ENCODE assay signal across 8 cellular contexts in genomic region chr16:2135071-2135470, GRCh38. TPM values are rescaled to one million over a fixed set of nuclear protein-coding genes. Genes with fewer than 3 reads are reported as not detected.
DNase-seq lines count a peak whose midpoint lies in the region; ATAC-seq and TF ChIP-seq lines count a peak whose summit lies in the region.
"Not testable (repeated sequence)": the region's sequence is repeated elsewhere in the genome, so short reads cannot be mapped to it uniquely, and the experiment has no call there.

No MANE protein-coding gene starts in this region.

- ATAC-seq in CD4-positive, alpha-beta T cell (ENCODE audit: poor library complexity); left lung: not testable (repeated sequence)

- not testable (repeated sequence) for H3K9me3 ChIP-seq in CD4-positive, alpha-beta T cell (ENCODE audit: control insufficient read depth, low read length); WERI-Rb-1 (ENCODE audit: severe bottlenecking); adipocyte (ENCODE audit: control insufficient read depth, low read length); left lung; ovary; thymus (ENCODE audit: control insufficient read depth)

- WGBS in ovary, 3 donors = 1 to 2% (median 1%) methylated on average over 14 to 37 of the region's 42 CpGs
- 0% methylated on average over 30 of the region's 42 CpGs for WGBS in thymus

- H3K4me1 Mint-ChIP-seq in CD4-positive, alpha-beta T cell (ENCODE audit: low read depth) = not testable (repeated sequence)

- not testable (repeated sequence) for H3K27me3 ChIP-seq in CD4-positive, alpha-beta T cell (ENCODE audit: control insufficient read depth, insufficient read depth, low read length); WERI-Rb-1 (ENCODE audit: insufficient read depth, low read depth, severe bottlenecking); adipocyte (replicated peaks; ENCODE audit: control insufficient read depth, insufficient read depth, low read length); left lung; ovary; thymus (ENCODE audit: control insufficient read depth, insufficient read depth)

- H3K27ac Mint-ChIP-seq in CD4-positive, alpha-beta T cell = not testable (repeated sequence)

- peak overlapping the region; percentile 69 for H3K9ac ChIP-seq in adipocyte (ENCODE audit: low read length)

- not testable (repeated sequence) for H3K36me3 ChIP-seq in WERI-Rb-1; adipocyte (ENCODE audit: control insufficient read depth, insufficient read depth, low read length, severe bottlenecking); left lung; ovary; thymus (ENCODE audit: control insufficient read depth, insufficient read depth)

- TF ChIP-seq POLR2A in erythroblast (IDR thresholded peaks at IDR 0.05; ENCODE audit: low read length); ovary (IDR thresholded peaks at IDR 0.05): not testable (repeated sequence)

- not testable (repeated sequence) for H3K27ac ChIP-seq in CD4-positive, alpha-beta T cell (ENCODE audit: low read depth, low read length); thymus (ENCODE audit: low read depth)
- H3K27ac ChIP-seq in WERI-Rb-1 (peak overlapping the region; percentile 39; the same call in 1 of the 2 replicates), left lung (peak overlapping the region; percentile 44 to 45), ovary (peak overlapping the region in 1 of 2 donors; percentile 55)

- DNase-seq in CD4-positive, alpha-beta T cell; WERI-Rb-1; left lung: not testable (repeated sequence)
- DNase-seq in LHCN-M2 (ENCODE audit: low read depth) = peak; percentile 10
- peak; percentile 37 for DNase-seq in adipocyte (ENCODE audit: low read depth)
- peak; percentile 40 to 46 for DNase-seq in erythroblast (lab: John Stamatoyannopoulos, UW)
- peak in 4 of 5 donors; percentile 34 to 71 (median 60) for DNase-seq in ovary

- POLR2A ChIA-PET in CD4-positive, alpha-beta T cell (lab: Charles Lee) = not testable (repeated sequence)

- not testable (repeated sequence) for H3K4me1 ChIP-seq in adipocyte (ENCODE audit: control insufficient read depth, insufficient read depth, low read length); left lung; ovary (ENCODE audit: insufficient read depth); thymus (ENCODE audit: control insufficient read depth, insufficient read depth, low read length)

- not testable (repeated sequence) for H3K9me3 Mint-ChIP-seq in CD4-positive, alpha-beta T cell

- TF ChIP-seq EP300 in ovary (IDR thresholded peaks at IDR 0.05) = not testable (repeated sequence)

- H3K4me3 ChIP-seq in WERI-Rb-1 (ENCODE audit: low read depth, low read length) (peak overlapping the region; percentile 50), adipocyte (ENCODE audit: low read length) (peak overlapping the region; percentile 72), left lung (peak overlapping the region; percentile 36 to 50), ovary (peak overlapping the region; percentile 65), thymus (ENCODE audit: low read length) (peak overlapping the region; percentile 47)

- H3K27me3 Mint-ChIP-seq in CD4-positive, alpha-beta T cell = not testable (repeated sequence)

- not testable (repeated sequence) for H3K36me3 Mint-ChIP-seq in CD4-positive, alpha-beta T cell (ENCODE audit: low read depth)

- intact Hi-C loops in CD4-positive, alpha-beta T cell (cut with DNase I, micrococcal nuclease); left lung (cut with DNase I): not testable (repeated sequence)
- intact Hi-C loops in ovary (cut with DNase I) = loop anchor here in 1 of 4 donors (10.0 kb wide), 1 partner anchor 60 kb away; no protein-coding TSS in a partner anchor

- peak overlapping the region; percentile 77 for H3K4me3 Mint-ChIP-seq in CD4-positive, alpha-beta T cell

- CTCF ChIA-PET in CD4-positive, alpha-beta T cell (lab: Charles Lee) = not testable (repeated sequence)

- TF ChIP-seq CTCF in CD4-positive, alpha-beta T cell (IDR thresholded peaks at IDR 0.05); WERI-Rb-1 (IDR thresholded peaks at IDR 0.05; ENCODE audit: low read depth, low read length); left lung (IDR thresholded peaks at IDR 0.05); ovary (IDR thresholded peaks at IDR 0.05): not testable (repeated sequence)

RNA-seq across cellular contexts. Expression of gene PKD1, which starts 0.6 kb away (rescaled TPM):
- total RNA-seq in CD4-positive, alpha-beta T cell = 10 to 100 TPM; 80.3 to 85.6 TPM
- total RNA-seq in LHCN-M2 (2014; rRNA removed) (83.5 and 99.2 TPM in 2 replicates), left lung (10 to 100 TPM; 63.2 to 73.5 TPM), ovary (100 to 1,000 TPM in 6 of 7 donors, 10 to 100 TPM in 1; 78.8 to 203 (median 145) TPM)
- 30.2 TPM for polyA plus RNA-seq in LHCN-M2 (2012)
- polyA plus RNA-seq in ovary (100 to 1,000 TPM in 1 of 2 donors, 1 to 10 TPM in 1; 8.7 to 113 TPM), thymus (35.3 TPM)

RNA-seq across cellular contexts. Expression of gene RAB26, which starts 13.4 kb away (rescaled TPM):
- total RNA-seq in CD4-positive, alpha-beta T cell = not detected
- 1.6 and 2.0 TPM in 2 replicates for total RNA-seq in LHCN-M2 (2014; rRNA removed)
- 2.2 TPM for polyA plus RNA-seq in LHCN-M2 (2012)
- under 1 TPM; 0.73 to 0.84 TPM for total RNA-seq in left lung
- total RNA-seq in ovary = under 1 TPM in 2 of 7 donors, not detected in 5; 0.12 to 0.80 TPM
- polyA plus RNA-seq in ovary = under 1 TPM; 0.19 to 0.50 TPM
- polyA plus RNA-seq in thymus = 2.6 TPM

RNA-seq across cellular contexts. Expression of gene TRAF7, which starts 20.5 kb away (rescaled TPM):
- total RNA-seq in CD4-positive, alpha-beta T cell = 10 to 100 TPM; 19.9 to 24.0 TPM
- total RNA-seq in LHCN-M2 (2014; rRNA removed) (125 and 134 TPM in 2 replicates), left lung (10 to 100 TPM; 69.5 to 88.1 TPM), ovary (10 to 100 TPM; 20.5 to 68.0 (median 48.0) TPM)
- polyA plus RNA-seq in LHCN-M2 (2012) = 96.9 TPM
- polyA plus RNA-seq in ovary (10 to 100 TPM; 13.3 to 26.3 TPM), thymus (23.9 TPM)
